ENCODE assay signal across 35 cellular contexts in the genomic region with DNA sequence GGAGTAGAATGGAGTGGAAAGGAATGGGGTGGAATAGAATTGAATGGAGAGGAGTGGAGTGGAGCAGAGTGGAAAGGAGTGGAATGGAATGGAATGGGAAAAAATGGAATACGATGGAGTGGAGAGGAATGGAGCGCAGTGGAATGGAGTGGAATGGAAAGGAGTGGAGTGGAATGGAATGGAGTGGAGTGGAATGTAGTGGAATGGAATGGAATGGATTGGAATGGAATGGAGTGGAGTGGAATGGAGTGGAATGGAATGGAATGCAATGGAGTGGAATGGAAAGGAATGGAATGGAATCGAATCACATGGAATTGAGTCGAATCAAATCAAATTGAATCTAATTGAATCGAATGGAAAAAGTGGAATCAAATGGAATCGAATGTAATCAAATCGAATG.
DNase-seq lines count a peak whose midpoint lies in the region; ATAC-seq and TF ChIP-seq lines count a peak whose summit lies in the region.
"Had no signal": no experiment of that assay in that cellular context is flagged by ENCODE, and none has a peak within 500 bp of the region (broad histone marks: within the 10 kb centered on the region; RNA-seq: fewer than 3 reads in every experiment).

No MANE protein-coding gene starts in this region.

- H3K9me3 ChIP-seq in IMR-90 (ENCODE audit: control insufficient read depth, insufficient read depth, low read length) (no peaks in the 10 kb centered on the region), endodermal cell (ENCODE audit: control insufficient read depth, low read length) (peaks cover 60% of the 10 kb centered on the region), upper lobe of right lung (no peaks in the 10 kb centered on the region), transverse colon (no peaks in the 10 kb centered on the region), colonic mucosa (no peaks in the 10 kb centered on the region)
- H3K9me3 ChIP-seq: A549; BE2C; BLaER1; BLaER1 treated with 17β-estradiol and CSF1 and Interleukin-3, amounts not matched to agents 10 nM and 100 nM; Caco-2 had no signal

- H2AK5ac ChIP-seq in IMR-90 (ENCODE audit: low read depth, low read length) = no peak overlapping the region

- no peak overlapping the region for H2BK20ac ChIP-seq in IMR-90 (ENCODE audit: low read depth, low read length)

- intact Hi-C loops in IMR-90 (cut with micrococcal nuclease) = no loop called here
- intact Hi-C loops in upper lobe of right lung (cut with DNase I) = no loop called here
- intact Hi-C loops in transverse colon (cut with DNase I; ENCODE audit: low total_unique reads) = no loop called here
- intact Hi-C loops in colonic mucosa (cut with DNase I) = no loop called here

- H3K27me3 ChIP-seq in IMR-90 (ENCODE audit: control insufficient read depth, insufficient read depth, low read length) (no peaks in the 10 kb centered on the region), endodermal cell (ENCODE audit: control insufficient read depth, insufficient read depth, low read length, poor library complexity, severe bottlenecking) (no peaks in the 10 kb centered on the region), upper lobe of right lung (no peaks in the 10 kb centered on the region), transverse colon (no peaks in the 10 kb centered on the region), colonic mucosa (no peaks in the 10 kb centered on the region)
- H3K27me3 ChIP-seq: BE2C; BLaER1; BLaER1 treated with 17β-estradiol and CSF1 and Interleukin-3, amounts not matched to agents 10 nM and 100 nM had no signal

- peak overlapping the region; percentile 19 for H2BK5ac ChIP-seq in IMR-90 (ENCODE audit: low read depth, low read length, poor library complexity, severe bottlenecking)

- peaks cover 46% of the 10 kb centered on the region for H3K36me3 Mint-ChIP-seq in stimulated activated naive CD8-positive, alpha-beta T cell treated with anti-CD3 and anti-CD28 coated beads, Interleukin-15, Interleukin-2, amounts not matched to agents 100 ng/mL and 50 ng/mL, for 24 hours (ENCODE audit: low read depth)
- H3K36me3 Mint-ChIP-seq in endodermal cell (ENCODE audit: low read depth) = no peaks in the 10 kb centered on the region
- H3K36me3 Mint-ChIP-seq: CD14-positive monocyte had no signal

- H3K9me1 ChIP-seq in IMR-90 (ENCODE audit: insufficient read depth, low read length) = no peaks in the 10 kb centered on the region

- H3K27ac Mint-ChIP-seq in stimulated activated naive CD8-positive, alpha-beta T cell treated with anti-CD3 and anti-CD28 coated beads, Interleukin-15, Interleukin-2, amounts not matched to agents 100 ng/mL and 50 ng/mL, for 24 hours = peak overlapping the region; percentile 2
- H3K27ac Mint-ChIP-seq in endodermal cell = no peak overlapping the region
- H3K27ac Mint-ChIP-seq: B cell; CD14-positive monocyte; CD4-positive, alpha-beta memory T cell; CD4-positive, alpha-beta T cell; CD4-positive, CD25-positive, alpha-beta regulatory T cell; CD8-positive, alpha-beta memory T cell; CD8-positive, alpha-beta T cell had no signal

- no peak overlapping the region for H4K8ac ChIP-seq in IMR-90 (ENCODE audit: low read depth in 2 of 2, low read length in 2 of 2)

- POLR2A ChIA-PET in IMR-90 (lab: Charles Lee; ENCODE audit: unreplicated experiment) = no interaction called here

- H3K27ac ChIP-seq in IMR-90 (ENCODE audit: insufficient read depth, low read length) = no peak overlapping the region
- no peak overlapping the region for H3K27ac ChIP-seq in endodermal cell (ENCODE audit: low read depth, low read length)
- H3K27ac ChIP-seq in upper lobe of right lung = no peak overlapping the region
- H3K27ac ChIP-seq in transverse colon = no peak overlapping the region
- no peak overlapping the region for H3K27ac ChIP-seq in colonic mucosa
- H3K27ac ChIP-seq: 22Rv1; A549; BLaER1; BLaER1 treated with 17β-estradiol and CSF1 and Interleukin-3, amounts not matched to agents 10 nM and 100 nM; C4-2B had no signal

- DNase-seq in stimulated activated naive CD8-positive, alpha-beta T cell treated with anti-CD3 and anti-CD28 coated beads, Interleukin-15, Interleukin-2, amounts not matched to agents 100 U/mL and 50 U/mL, for 24 hours = no peak
- DNase-seq in IMR-90 (no peak), endodermal cell (no peak), upper lobe of right lung (no peak), transverse colon (no peak), colonic mucosa (no peak), RKO (ENCODE audit: low spot score) (no peak)
- DNase-seq: 8988T; ACHN; AML-193; BE2C; C1 segment of cervical spinal cord; Caco-2; Calu3; CD4-positive, alpha-beta memory T cell; CD4-positive, alpha-beta T cell; CD4-positive, CD25-positive, alpha-beta regulatory T cell; CD8-positive, alpha-beta memory T cell; CD8-positive, alpha-beta T cell; COR-L47; DMS 273 treated with DMSO at 0.1 percent for 48 hours; DMS153; DMS53; DMS79; DMS79 treated with DMSO at 0.1 percent for 48 hours; DND-41; EL had no signal

- H4K91ac ChIP-seq in IMR-90 (ENCODE audit: insufficient read depth, low read depth, low read length) = no peak overlapping the region

- dilution Hi-C loops in IMR-90 (cut with HindIII; ENCODE audit: low sequenced_read_pairs, unreplicated experiment) = no loop called here

- no peak overlapping the region for H3K14ac ChIP-seq in IMR-90 (replicated peaks; ENCODE audit: low read depth, low read length)

- H4K20me1 ChIP-seq in IMR-90 (ENCODE audit: insufficient read depth, low read length) = no peaks in the 10 kb centered on the region
- H4K20me1 ChIP-seq: BLaER1; BLaER1 treated with 17β-estradiol and CSF1 and Interleukin-3, amounts not matched to agents 10 nM and 100 nM had no signal

- no peak overlapping the region for H2BK120ac ChIP-seq in IMR-90 (ENCODE audit: low read depth, low read length)

- no peak overlapping the region for H3K23ac ChIP-seq in IMR-90 (ENCODE audit: low read depth, low read length)

- H3K36me3 ChIP-seq in IMR-90 (ENCODE audit: control insufficient read depth, insufficient read depth, low read length) (no peaks in the 10 kb centered on the region), endodermal cell (ENCODE audit: control insufficient read depth, insufficient read depth, low read length) (no peaks in the 10 kb centered on the region), upper lobe of right lung (no peaks in the 10 kb centered on the region), transverse colon (no peaks in the 10 kb centered on the region), colonic mucosa (no peaks in the 10 kb centered on the region)
- H3K36me3 ChIP-seq: BE2C; BLaER1; BLaER1 treated with 17β-estradiol and CSF1 and Interleukin-3, amounts not matched to agents 10 nM and 100 nM had no signal

- no peak overlapping the region for H2AK9ac ChIP-seq in IMR-90 (replicated peaks; ENCODE audit: low read depth, low read length, poor library complexity)

- no peak for ATAC-seq in stimulated activated naive CD8-positive, alpha-beta T cell treated with anti-CD3 and anti-CD28 coated beads, Interleukin-15, Interleukin-2, amounts not matched to agents 100 U/mL and 50 U/mL, for 24 hours
- ATAC-seq in IMR-90 (ENCODE audit: low read depth) = no peak
- peak; percentile 64 for ATAC-seq in upper lobe of right lung
- ATAC-seq: A549; CD8-positive, alpha-beta T cell had no signal

- H2AFZ ChIP-seq in IMR-90 (replicated peaks; ENCODE audit: low read length, poor library complexity) = no peak overlapping the region

- in situ Hi-C loops in IMR-90 (cut with MboI; ENCODE audit: low sequenced_read_pairs) = no loop called here
- in situ Hi-C loops in transverse colon (cut with MboI; ENCODE audit: low pct_ligation_motif_present in 1 of 4, low pct_unique_long_range_greater_than_20kb in 1 of 4, low sequenced_read_pairs in 3 of 4) = no loop called here

- TF ChIP-seq POLR2A in IMR-90 (IDR thresholded peaks at IDR 0.05; ENCODE audit: low read depth, low read length) (no peak), transverse colon (IDR thresholded peaks at IDR 0.05) (no peak)

- H3K27me3 Mint-ChIP-seq in stimulated activated naive CD8-positive, alpha-beta T cell treated with anti-CD3 and anti-CD28 coated beads, Interleukin-15, Interleukin-2, amounts not matched to agents 100 ng/mL and 50 ng/mL, for 24 hours = no peaks in the 10 kb centered on the region
- no peaks in the 10 kb centered on the region for H3K27me3 Mint-ChIP-seq in endodermal cell (ENCODE audit: insufficient read depth)
- H3K27me3 Mint-ChIP-seq: B cell; CD4-positive, alpha-beta memory T cell; CD4-positive, alpha-beta T cell; CD4-positive, CD25-positive, alpha-beta regulatory T cell; CD8-positive, alpha-beta memory T cell had no signal

- H4K5ac ChIP-seq in IMR-90 (ENCODE audit: low read depth, low read length) = no peak overlapping the region

- TF ChIP-seq RAD21 in IMR-90 (IDR thresholded peaks at IDR 0.05; ENCODE audit: low read length) = no peak

- H3K4ac ChIP-seq in IMR-90 (ENCODE audit: low read depth, low read length) = no peak overlapping the region

- H3K4me1 ChIP-seq in IMR-90 (ENCODE audit: control insufficient read depth, insufficient read depth, low read length) (no peaks in the 10 kb centered on the region), endodermal cell (ENCODE audit: control insufficient read depth, insufficient read depth, low read length) (no peaks in the 10 kb centered on the region), upper lobe of right lung (no peaks in the 10 kb centered on the region), transverse colon (no peaks in the 10 kb centered on the region), colonic mucosa (no peaks in the 10 kb centered on the region)
- H3K4me1 ChIP-seq: A549; BE2C; BLaER1; BLaER1 treated with 17β-estradiol and CSF1 and Interleukin-3, amounts not matched to agents 10 nM and 100 nM; Caco-2 had no signal

- no peak overlapping the region for H3K56ac ChIP-seq in IMR-90 (ENCODE audit: extremely low read depth, insufficient read depth, low read length)

- peaks cover 52% of the 10 kb centered on the region for H3K9me3 Mint-ChIP-seq in stimulated activated naive CD8-positive, alpha-beta T cell treated with anti-CD3 and anti-CD28 coated beads, Interleukin-15, Interleukin-2, amounts not matched to agents 100 ng/mL and 50 ng/mL, for 24 hours
- H3K9me3 Mint-ChIP-seq in endodermal cell = peaks cover 43% of the 10 kb centered on the region

- H3K4me3 ChIP-seq in IMR-90 (ENCODE audit: insufficient read depth, low read depth, low read length) = no peak overlapping the region
- peak overlapping the region; percentile 47 for H3K4me3 ChIP-seq in endodermal cell (ENCODE audit: low read length)
- H3K4me3 ChIP-seq in upper lobe of right lung = no peak overlapping the region
- no peak overlapping the region for H3K4me3 ChIP-seq in transverse colon
- H3K4me3 ChIP-seq in colonic mucosa = no peak overlapping the region
- H3K4me3 ChIP-seq: A549; BLaER1; BLaER1 treated with 17β-estradiol and CSF1 and Interleukin-3, amounts not matched to agents 10 nM and 100 nM had no signal

- no peak for TF ChIP-seq EP300 in transverse colon (IDR thresholded peaks at IDR 0.05; ENCODE audit: low read depth)

- no peak overlapping the region for H3K4me3 Mint-ChIP-seq in stimulated activated naive CD8-positive, alpha-beta T cell treated with anti-CD3 and anti-CD28 coated beads, Interleukin-15, Interleukin-2, amounts not matched to agents 100 ng/mL and 50 ng/mL, for 24 hours
- H3K4me3 Mint-ChIP-seq in endodermal cell = no peak overlapping the region
- H3K4me3 Mint-ChIP-seq: B cell; CD14-positive monocyte; CD4-positive, alpha-beta memory T cell; CD4-positive, alpha-beta T cell; CD4-positive, CD25-positive, alpha-beta regulatory T cell; CD8-positive, alpha-beta memory T cell; CD8-positive, alpha-beta T cell had no signal

- TF ChIP-seq CTCF in IMR-90 (conservative IDR thresholded peaks at IDR 0.05; ENCODE audit: low read depth, low read length) (no peak), endodermal cell (conservative IDR thresholded peaks at IDR 0.05) (no peak), upper lobe of right lung (IDR thresholded peaks at IDR 0.05) (no peak), transverse colon (IDR thresholded peaks at IDR 0.05) (no peak), colonic mucosa (IDR thresholded peaks at IDR 0.05) (no peak)

- BruUV-seq in IMR-90 (replicated peaks; lab: Mats Ljungman, UMichigan) = no TSS peak

- no peak overlapping the region for H3K18ac ChIP-seq in IMR-90 (ENCODE audit: low read depth, low read length)

- no peaks in the 10 kb centered on the region for H3K79me1 ChIP-seq in IMR-90 (ENCODE audit: low read depth in 1 of 2, low read length in 2 of 2)

- no peak overlapping the region for H3K4me2 ChIP-seq in IMR-90 (ENCODE audit: low read depth, low read length)
- H3K4me2 ChIP-seq: A549; BLaER1; BLaER1 treated with 17β-estradiol and CSF1 and Interleukin-3, amounts not matched to agents 10 nM and 100 nM had no signal

- no CpG with 5 or more reads among the region's 7 CpGs for WGBS in IMR-90 (ENCODE audit: extremely low coverage in 2 of 2, insufficient read length in 1 of 2), 2 experiments
- 83 to 87% methylated on average over 7 of the region's 7 CpGs for whole genome bisulfite sequencing in endodermal cell (ENCODE audit: insufficient coverage in 1 of 2, insufficient read length in 1 of 2), 2 experiments
- 88% methylated on average over 5 of the region's 7 CpGs; no CpG with 5 or more reads in 1 of the 2 donors for WGBS in transverse colon (ENCODE audit: low coverage in 1 of 2), 2 donors

- H2BK15ac ChIP-seq in IMR-90 (ENCODE audit: low read depth, low read length) = no peak overlapping the region

- no peak overlapping the region for H3K9ac ChIP-seq in IMR-90 (ENCODE audit: low read depth, low read length)
- no peak overlapping the region for H3K9ac ChIP-seq in endodermal cell (ENCODE audit: extremely low read depth, low read length, poor library complexity, severe bottlenecking)
- H3K9ac ChIP-seq in colonic mucosa (ENCODE audit: low read depth in 2 of 2, low read length in 2 of 2) = no peak overlapping the region
- H3K9ac ChIP-seq: BLaER1; BLaER1 treated with 17β-estradiol and CSF1 and Interleukin-3, amounts not matched to agents 10 nM and 100 nM had no signal

- H3K4me1 Mint-ChIP-seq in stimulated activated naive CD8-positive, alpha-beta T cell treated with anti-CD3 and anti-CD28 coated beads, Interleukin-15, Interleukin-2, amounts not matched to agents 100 ng/mL and 50 ng/mL, for 24 hours (ENCODE audit: low read depth) = no peaks in the 10 kb centered on the region
- H3K4me1 Mint-ChIP-seq in endodermal cell = no peaks in the 10 kb centered on the region
- H3K4me1 Mint-ChIP-seq: B cell; CD14-positive monocyte; CD4-positive, CD25-positive, alpha-beta regulatory T cell; CD8-positive, alpha-beta memory T cell had no signal

- CTCF ChIA-PET in IMR-90 (lab: Yijun Ruan, JAX) = no interaction called here
